ENCODE assay signal across 25 cellular contexts in the genomic region with DNA sequence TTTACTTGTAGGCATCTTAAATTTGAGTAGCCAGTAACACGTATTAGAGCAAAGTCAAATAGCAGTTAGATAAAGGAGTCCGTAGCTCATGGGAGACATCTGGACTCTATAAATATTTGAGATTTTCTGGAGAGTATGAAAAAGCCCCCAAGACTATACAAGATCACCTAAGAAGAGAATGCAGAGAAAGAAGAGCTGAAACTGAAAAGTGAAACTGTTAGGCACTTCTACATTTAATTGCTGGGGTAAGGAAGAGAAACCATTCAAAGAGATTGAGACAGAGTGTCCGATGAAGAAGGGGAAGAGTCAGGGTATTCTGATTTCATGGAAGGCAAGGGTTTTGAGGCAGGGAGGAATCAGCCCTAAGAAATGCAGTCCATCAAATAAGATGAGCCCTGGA.
"Had no signal": no experiment of that assay in that cellular context is flagged by ENCODE, and none has a peak within 500 bp of the region (broad histone marks: within the 10 kb centered on the region; RNA-seq: fewer than 3 reads in every experiment).

No MANE protein-coding gene starts in this region.

- H3K9me3 ChIP-seq: ascending aorta, breast epithelium, colonic mucosa, esophagus squamous epithelium, gastroesophageal sphincter had no signal

- H3K27me3 ChIP-seq: ascending aorta, breast epithelium, cardiac muscle cell, colonic mucosa, esophagus squamous epithelium, gastroesophageal sphincter, heart right ventricle had no signal

- H3K36me3 ChIP-seq: ascending aorta, breast epithelium, cardiac muscle cell, colonic mucosa, esophagus squamous epithelium, gastroesophageal sphincter, heart right ventricle had no signal

- H3K4me3 ChIP-seq: ascending aorta, breast epithelium, cardiac muscle cell, colonic mucosa, esophagus squamous epithelium, gastroesophageal sphincter, heart right ventricle had no signal

- DNase-seq: activated CD4-positive, alpha-beta memory T cell treated with anti-CD3 and anti-CD28 coated beads for 36 hours; activated CD4-positive, alpha-beta T cell treated with anti-CD3 and anti-CD28 coated beads for 36 hours; activated CD4-positive, alpha-beta T cell treated with anti-CD3 and anti-CD28 coated beads, Interleukin-2, amount 10 ng/mL, durations not matched to agents 24 days and 14 days; activated CD4-positive, CD25-positive, alpha-beta regulatory T cell; activated CD4-positive, CD25-positive, alpha-beta regulatory T cell treated with anti-CD3 and anti-CD28 coated beads, Interleukin-2, amount 50 U/mL, for 72 hours; activated CD8-positive, alpha-beta memory T cell treated with anti-CD3 and anti-CD28 coated beads, Interleukin-2, amount 50 U/mL, for 48 hours; activated gamma-delta T cell; activated naive CD4-positive, alpha-beta T cell; activated naive CD4-positive, alpha-beta T cell treated with anti-CD3 and anti-CD28 coated beads, Interleukin-2, amount 10 ng/mL, durations not matched to agents 7 days and 5 days; activated naive CD8-positive, alpha-beta T cell treated with anti-CD3 and anti-CD28 coated beads, Interleukin-2, amount 10 ng/mL, durations not matched to agents 7 days and 5 days; activated T-cell treated with anti-CD3 and anti-CD28 coated beads for 4 hours; activated T-cell treated with anti-CD3 and anti-CD28 coated beads, Interleukin-2, amount 50 U/mL, for 24 hours; activated T-cell treated with anti-CD3 and anti-CD28 coated beads, Interleukin-2, amount 50 U/mL, for 72 hours; central memory CD4-positive, alpha-beta T cell; cerebellar nuclear complex; colonic mucosa; effector CD8-positive, alpha-beta T cell; esophagus squamous epithelium; foreskin melanocyte; heart right ventricle; T-helper 9 cell had no signal

- H3K4me1 ChIP-seq: ascending aorta, breast epithelium, colonic mucosa, esophagus squamous epithelium, gastroesophageal sphincter, heart right ventricle had no signal
